Comparison of ENCODE assay signal across 8 cellular contexts in genomic region chr1:211675230-211676105, GRCh38. TPM values are rescaled to one million over a fixed set of nuclear protein-coding genes. Genes with fewer than 3 reads are reported as not detected.
DNase-seq lines count a peak whose midpoint lies in the region; ATAC-seq and TF ChIP-seq lines count a peak whose summit lies in the region.

Gene NEK2, minus strand, starts transcription at chr1:211675621. Its CDS starts 142 bp downstream, at chr1:211675479.

- TF ChIP-seq CTCF in OCI-LY7 (conservative IDR thresholded peaks at IDR 0.05; ENCODE audit: low read length) = no peak

- H3K4me3 ChIP-seq in OCI-LY7 (ENCODE audit: low read depth, low read length, poor library complexity, severe bottlenecking) = peak within 1 kb of the TSS; percentile 86

- peak within 1 kb of the TSS; percentile 92 for H3K4me2 ChIP-seq in OCI-LY7 (ENCODE audit: low read length)

- peaks cover 37% of the 10 kb centered on the region for H3K36me3 ChIP-seq in OCI-LY7 (ENCODE audit: insufficient read depth, low read length)

- peaks cover 11% of the 10 kb centered on the region for H4K20me1 ChIP-seq in OCI-LY7 (ENCODE audit: insufficient read depth, low read length)

- POLR2A ChIA-PET in OCI-LY7 (lab: Charles Lee) = interaction anchor here (0.5 to 1.4 kb wide), 4 partner anchors 10 to 629 kb away, joined by 3 to 6 read pairs (median 4); no protein-coding TSS in a partner anchor

- peaks cover 67% of the 10 kb centered on the region for H3K4me1 ChIP-seq in OCI-LY7 (ENCODE audit: insufficient read depth, low read length, poor library complexity, severe bottlenecking)

- DNase-seq in DMS114 treated with DMSO at 0.1 percent for 48 hours (lab: John Stamatoyannopoulos, UW; ENCODE audit: unreplicated experiment) (peak; percentile 92), HuH-7 (ENCODE audit: low spot score) (peak; percentile 75), OCI-LY7 (ENCODE audit: low spot score) (peak; percentile 96), epithelial cell of prostate (ENCODE audit: low read depth, low spot score) (peak; percentile 43), mucosa of gallbladder (ENCODE audit: low spot score) (peak; percentile 93)
- DNase-seq in activated CD8-positive, alpha-beta memory T cell treated with anti-CD3 and anti-CD28 coated beads, Interleukin-2, amount 50 U/mL, for 48 hours = peak; percentile 89
- peak; percentile 70 for DNase-seq in stimulated activated CD8-positive, alpha-beta memory T cell treated with anti-CD3 and anti-CD28 coated beads, Interleukin-4, amount 100 ng/mL, for 24 hours (ENCODE audit: low read depth)

- peak within 1 kb of the TSS; percentile 79 for H2AFZ ChIP-seq in OCI-LY7 (ENCODE audit: low read length)

- peak within 1 kb of the TSS; percentile 79 for H3K27ac ChIP-seq in OCI-LY7 (ENCODE audit: low read depth, low read length, poor library complexity, severe bottlenecking)
- no peak within 1 kb of the TSS for H3K27ac ChIP-seq in epithelial cell of prostate

- no peaks in the 10 kb centered on the region for H3K9me2 ChIP-seq in OCI-LY7 (ENCODE audit: insufficient read depth, low read length)

- peaks cover 38% of the 10 kb centered on the region for H3K79me2 ChIP-seq in OCI-LY7 (ENCODE audit: insufficient read depth, low read depth, low read length)

- no peaks in the 10 kb centered on the region for H3K9me3 ChIP-seq in OCI-LY7 (ENCODE audit: low read length)

- intact Hi-C loops in OCI-LY7 (cut with micrococcal nuclease; ENCODE audit: unreplicated experiment) = loop anchor here (1.0 to 10.0 kb wide), 4 partner anchors 96 to 1179 kb away; partner anchors contain the start of genes FLVCR1, PPP2R5A, SLC30A1 and TRAF5

- CTCF ChIA-PET in OCI-LY7 (lab: Charles Lee; ENCODE audit: unreplicated experiment) = interaction anchor here (1.6 kb wide), 1 partner anchor 360 kb away, joined by 4 read pairs; the partner anchor contains the start of genes DTL and INTS7

- no TSS peak for BruUV-seq in OCI-LY7 (replicated peaks; lab: Mats Ljungman, UMichigan)

- ATAC-seq in GM21526 (IDR thresholded peaks at IDR 0.05; ENCODE audit: low FRiP score, unreplicated experiment) = peak; percentile 88

RNA-seq across cellular contexts. Expression of gene NEK2, which starts in this region (rescaled TPM):
- total RNA-seq in OCI-LY7 (2014; rRNA removed; shearing (Covaris generic)) = 55.9 and 72.4 TPM in 2 replicates
- 69.0 and 74.6 TPM in 2 replicates for total RNA-seq in OCI-LY7 (2022)
- 1.3 TPM for total RNA-seq in mucosa of gallbladder

Comparison
In these comparisons a context has a peak if more than half of its experiments do, and no peak if none do; other contexts are left out.
1. RNA of gene NEK2 (total RNA-seq): 55.9 to 74.6 TPM in OCI-LY7; 1.3 TPM in mucosa of gallbladder (single experiment); every median in the first group is over 10 times any median in the second.
2. DNase-seq: peak in every context shown above with its lines; median percentile 96 in OCI-LY7; 93 in mucosa of gallbladder; 92 in DMS114 treated with DMSO at 0.1 percent for 48 hours; 89 in activated CD8-positive, alpha-beta memory T cell treated with anti-CD3 and anti-CD28 coated beads, Interleukin-2, amount 50 U/mL, for 48 hours; 75 in HuH-7; 70 in stimulated activated CD8-positive, alpha-beta memory T cell treated with anti-CD3 and anti-CD28 coated beads, Interleukin-4, amount 100 ng/mL, for 24 hours; 43 in epithelial cell of prostate.